Comparison of ENCODE assay signal across 27 cellular contexts in genomic region chr4:186891859-186892486, GRCh38.
"Had no signal": no experiment of that assay in that cellular context is flagged by ENCODE, and none has a peak within 500 bp of the region (broad histone marks: within the 10 kb centered on the region; RNA-seq: fewer than 3 reads in every experiment).

No MANE protein-coding gene starts in this region.

- FAIRE-seq: astrocyte, endometrium, endothelial cell of umbilical vein, frontal cortex had no signal

- ATAC-seq: activated CD4-positive, alpha-beta T cell treated with anti-CD3 and anti-CD28 coated beads for 36 hours; activated CD8-positive, alpha-beta memory T cell treated with anti-CD3 and anti-CD28 coated beads, Interleukin-2, amount 10 ng/mL, durations not matched to agents 7 days and 5 days; activated CD8-positive, alpha-beta T cell treated with anti-CD3 and anti-CD28 coated beads, Interleukin-2, amount 10 ng/mL, durations not matched to agents 7 days and 5 days; activated T-cell treated with anti-CD3 and anti-CD28 coated beads, Interleukin-2, amount 50 U/mL, for 72 hours had no signal

- H3K27me3 ChIP-seq: colonic mucosa had no signal

- H3K4me3 Mint-ChIP-seq: activated CD4-positive, alpha-beta memory T cell treated with anti-CD3 and anti-CD28 coated beads for 36 hours; activated CD4-positive, alpha-beta T cell treated with anti-CD3 and anti-CD28 coated beads for 36 hours; activated CD4-positive, alpha-beta T cell treated with anti-CD3 and anti-CD28 coated beads, Interleukin-2, amount 10 ng/mL, durations not matched to agents 24 days and 14 days; activated CD8-positive, alpha-beta memory T cell treated with anti-CD3 and anti-CD28 coated beads, Interleukin-2, amount 10 ng/mL, durations not matched to agents 7 days and 5 days; activated CD8-positive, alpha-beta T cell treated with anti-CD3 and anti-CD28 coated beads, Interleukin-2, amount 10 ng/mL, durations not matched to agents 7 days and 5 days; activated naive CD8-positive, alpha-beta T cell; activated T-cell treated with anti-CD3 and anti-CD28 coated beads, Interleukin-2, amount 50 U/mL, for 72 hours had no signal

- H3K27ac Mint-ChIP-seq: activated CD4-positive, alpha-beta memory T cell treated with anti-CD3 and anti-CD28 coated beads for 36 hours; activated CD4-positive, alpha-beta T cell treated with anti-CD3 and anti-CD28 coated beads for 36 hours; activated CD4-positive, alpha-beta T cell treated with anti-CD3 and anti-CD28 coated beads, Interleukin-2, amount 10 ng/mL, durations not matched to agents 24 days and 14 days; activated CD8-positive, alpha-beta memory T cell treated with anti-CD3 and anti-CD28 coated beads, Interleukin-2, amount 10 ng/mL, durations not matched to agents 7 days and 5 days; activated CD8-positive, alpha-beta T cell treated with anti-CD3 and anti-CD28 coated beads, Interleukin-2, amount 10 ng/mL, durations not matched to agents 7 days and 5 days; activated naive CD8-positive, alpha-beta T cell; activated T-cell treated with anti-CD3 and anti-CD28 coated beads, Interleukin-2, amount 50 U/mL, for 72 hours had no signal

- H3K9me3 ChIP-seq: colonic mucosa had no signal

- DNase-seq: activated CD4-positive, alpha-beta memory T cell treated with anti-CD3 and anti-CD28 coated beads for 36 hours; activated CD4-positive, alpha-beta T cell treated with anti-CD3 and anti-CD28 coated beads for 36 hours; activated CD4-positive, alpha-beta T cell treated with anti-CD3 and anti-CD28 coated beads, Interleukin-2, amount 10 ng/mL, durations not matched to agents 24 days and 14 days; activated CD4-positive, CD25-positive, alpha-beta regulatory T cell; activated CD4-positive, CD25-positive, alpha-beta regulatory T cell treated with anti-CD3 and anti-CD28 coated beads, Interleukin-2, amount 50 U/mL, for 72 hours; activated CD8-positive, alpha-beta memory T cell treated with anti-CD3 and anti-CD28 coated beads, Interleukin-2, amount 10 ng/mL, durations not matched to agents 7 days and 5 days; activated CD8-positive, alpha-beta memory T cell treated with anti-CD3 and anti-CD28 coated beads, Interleukin-2, amount 50 U/mL, for 4 hours; activated CD8-positive, alpha-beta T cell treated with anti-CD3 and anti-CD28 coated beads, Interleukin-2, amount 10 ng/mL, durations not matched to agents 7 days and 5 days; activated effector memory CD4-positive, alpha-beta T cell treated with Interleukin-2 at 50 U/mL for 16 hours; activated gamma-delta T cell treated with Interleukin-2 at 50 U/mL for 16 hours; activated naive CD4-positive, alpha-beta T cell treated with anti-CD3 and anti-CD28 coated beads, Interleukin-2, amount 50 U/mL, for 16 hours; activated naive CD4-positive, alpha-beta T cell treated with Interleukin-2 at 50 U/mL for 16 hours; activated T-cell treated with anti-CD3 and anti-CD28 coated beads, Interleukin-2, amount 50 U/mL, for 1 hour; activated T-cell treated with anti-CD3 and anti-CD28 coated beads, Interleukin-2, amount 50 U/mL, for 72 hours; amniotic stem cell; anterior cingulate cortex; colonic mucosa; effector CD8-positive, alpha-beta T cell; foreskin fibroblast; head of caudate nucleus; T-helper 2 cell had no signal

- H3K4me3 ChIP-seq: colonic mucosa had no signal

- H3K4me1 Mint-ChIP-seq: activated CD4-positive, alpha-beta T cell treated with anti-CD3 and anti-CD28 coated beads for 36 hours; activated CD4-positive, alpha-beta T cell treated with anti-CD3 and anti-CD28 coated beads, Interleukin-2, amount 10 ng/mL, durations not matched to agents 24 days and 14 days; activated CD8-positive, alpha-beta memory T cell treated with anti-CD3 and anti-CD28 coated beads, Interleukin-2, amount 10 ng/mL, durations not matched to agents 7 days and 5 days had no signal

- H3K36me3 Mint-ChIP-seq: activated CD4-positive, alpha-beta memory T cell treated with anti-CD3 and anti-CD28 coated beads for 36 hours; activated CD8-positive, alpha-beta memory T cell treated with anti-CD3 and anti-CD28 coated beads, Interleukin-2, amount 10 ng/mL, durations not matched to agents 7 days and 5 days; activated naive CD8-positive, alpha-beta T cell had no signal

- H3K36me3 ChIP-seq: colonic mucosa had no signal

- H3K27me3 Mint-ChIP-seq: activated CD4-positive, alpha-beta memory T cell treated with anti-CD3 and anti-CD28 coated beads for 36 hours; activated CD4-positive, alpha-beta T cell treated with anti-CD3 and anti-CD28 coated beads for 36 hours; activated CD4-positive, alpha-beta T cell treated with anti-CD3 and anti-CD28 coated beads, Interleukin-2, amount 10 ng/mL, durations not matched to agents 24 days and 14 days; activated CD8-positive, alpha-beta memory T cell treated with anti-CD3 and anti-CD28 coated beads, Interleukin-2, amount 10 ng/mL, durations not matched to agents 7 days and 5 days; activated naive CD8-positive, alpha-beta T cell had no signal

- H3K27ac ChIP-seq: colonic mucosa, epithelial cell of prostate had no signal

- H3K4me1 ChIP-seq: colonic mucosa had no signal
